In the genomic region with DNA sequence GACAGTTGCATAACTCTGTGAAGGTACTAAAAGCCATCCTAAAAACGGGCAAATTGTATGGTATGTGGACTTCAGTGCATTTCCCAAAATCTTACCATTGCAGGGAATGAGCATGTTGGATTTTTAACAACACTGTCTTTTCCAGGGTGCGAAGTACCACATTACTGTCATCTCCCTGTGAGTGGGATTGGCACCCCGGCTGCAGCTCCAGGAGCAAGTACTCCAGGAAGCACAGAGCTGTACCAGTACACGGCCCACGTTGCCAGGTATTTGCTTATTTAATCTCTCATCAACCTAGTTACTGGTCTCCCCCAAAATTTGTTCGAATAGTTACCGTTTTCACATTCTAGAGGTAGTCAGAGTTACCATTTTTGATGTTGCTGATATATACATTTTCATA, we compare ENCODE assay signal across 24 cellular contexts.
"Had no signal": no experiment of that assay in that cellular context is flagged by ENCODE, and none has a peak within 500 bp of the region (broad histone marks: within the 10 kb centered on the region; RNA-seq: fewer than 3 reads in every experiment).

No MANE protein-coding gene starts in this region.

- H3K4me2 ChIP-seq: KMS-11, PC-9 had no signal

- ATAC-seq: Panc1, SK-N-SH treated with all-trans-retinoic acid at 6 μM for 48 hours had no signal

- H3K9me3 ChIP-seq: SJCRH30 had no signal

- H3K4me1 ChIP-seq: SJCRH30 had no signal

- DNase-seq: Karpas-422, MM.1S, MV-4-11, NCI-H1105, NCI-H1417 treated with DMSO at 0.1 percent for 48 hours, NCI-H1436 treated with DMSO at 0.1 percent for 48 hours, NCI-H187 treated with DMSO at 0.1 percent for 48 hours, NCI-H2081, NCI-H2171 treated with DMSO at 0.1 percent for 48 hours, NCI-H2227 treated with DMSO at 0.1 percent for 48 hours, NCI-H345, NCI-H510A treated with DMSO at 0.1 percent for 48 hours, NCI-H524 treated with DMSO at 0.1 percent for 48 hours, NCI-H526 treated with DMSO at 0.1 percent for 48 hours, NCI-H774, PC-9, SHP77, SIG-M5, SJCRH30 had no signal

- H3K27me3 ChIP-seq: SJCRH30 had no signal

- H3K36me3 ChIP-seq: SJCRH30 had no signal

- H3K4me3 ChIP-seq: PC-9, SJCRH30, SK-N-MC had no signal

- H3K9ac ChIP-seq: KMS-11 had no signal

- H2AFZ ChIP-seq: PC-9 had no signal

- H3K27ac ChIP-seq: KMS-11, PC-9, RWPE1, SJCRH30, SK-N-MC had no signal
